2 cellular contexts compared by ENCODE assay signal in the genomic region with DNA sequence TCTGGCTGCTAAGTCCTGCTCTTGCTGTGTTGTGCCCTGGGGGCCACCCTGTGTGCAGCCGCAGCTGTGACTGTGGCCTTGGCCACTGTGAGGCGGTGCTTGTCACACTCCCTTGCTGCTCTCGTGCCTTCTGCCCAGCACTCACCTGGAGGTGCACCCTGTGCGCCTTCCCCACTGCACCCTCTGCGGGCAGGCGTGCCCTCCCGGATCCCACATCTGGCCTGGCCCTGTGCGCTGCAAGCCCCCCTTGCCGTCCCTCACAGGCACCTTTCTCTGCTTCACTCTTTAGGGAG.
TF ChIP-seq lines count a peak whose summit lies in the region.

No MANE protein-coding gene starts in this region.

TF ChIP-seq in GM23338, 12 proteins besides CTCF, POLR2A, EP300 and RAD21 (continues in another document):
- no peak for TF ChIP-seq STAT1 (IDR thresholded peaks at IDR 0.05; ENCODE audit: unreplicated experiment)
- no peak for TF ChIP-seq EZH2 (IDR thresholded peaks at IDR 0.05; ENCODE audit: low read depth, unreplicated experiment)
- TF ChIP-seq EZH2phosphoT487 (IDR thresholded peaks at IDR 0.05; ENCODE audit: unreplicated experiment) = no peak
- TF ChIP-seq, protein P1, sequence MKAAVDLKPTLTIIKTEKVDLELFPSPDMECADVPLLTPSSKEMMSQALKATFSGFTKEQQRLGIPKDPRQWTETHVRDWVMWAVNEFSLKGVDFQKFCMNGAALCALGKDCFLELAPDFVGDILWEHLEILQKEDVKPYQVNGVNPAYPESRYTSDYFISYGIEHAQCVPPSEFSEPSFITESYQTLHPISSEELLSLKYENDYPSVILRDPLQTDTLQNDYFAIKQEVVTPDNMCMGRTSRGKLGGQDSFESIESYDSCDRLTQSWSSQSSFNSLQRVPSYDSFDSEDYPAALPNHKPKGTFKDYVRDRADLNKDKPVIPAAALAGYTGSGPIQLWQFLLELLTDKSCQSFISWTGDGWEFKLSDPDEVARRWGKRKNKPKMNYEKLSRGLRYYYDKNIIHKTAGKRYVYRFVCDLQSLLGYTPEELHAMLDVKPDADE (IDR thresholded peaks at IDR 0.05) = no peak
- no peak for TF ChIP-seq ZNF114 (CRISPR knock-in tag; IDR thresholded peaks at IDR 0.05)
- TF ChIP-seq, protein P2, sequence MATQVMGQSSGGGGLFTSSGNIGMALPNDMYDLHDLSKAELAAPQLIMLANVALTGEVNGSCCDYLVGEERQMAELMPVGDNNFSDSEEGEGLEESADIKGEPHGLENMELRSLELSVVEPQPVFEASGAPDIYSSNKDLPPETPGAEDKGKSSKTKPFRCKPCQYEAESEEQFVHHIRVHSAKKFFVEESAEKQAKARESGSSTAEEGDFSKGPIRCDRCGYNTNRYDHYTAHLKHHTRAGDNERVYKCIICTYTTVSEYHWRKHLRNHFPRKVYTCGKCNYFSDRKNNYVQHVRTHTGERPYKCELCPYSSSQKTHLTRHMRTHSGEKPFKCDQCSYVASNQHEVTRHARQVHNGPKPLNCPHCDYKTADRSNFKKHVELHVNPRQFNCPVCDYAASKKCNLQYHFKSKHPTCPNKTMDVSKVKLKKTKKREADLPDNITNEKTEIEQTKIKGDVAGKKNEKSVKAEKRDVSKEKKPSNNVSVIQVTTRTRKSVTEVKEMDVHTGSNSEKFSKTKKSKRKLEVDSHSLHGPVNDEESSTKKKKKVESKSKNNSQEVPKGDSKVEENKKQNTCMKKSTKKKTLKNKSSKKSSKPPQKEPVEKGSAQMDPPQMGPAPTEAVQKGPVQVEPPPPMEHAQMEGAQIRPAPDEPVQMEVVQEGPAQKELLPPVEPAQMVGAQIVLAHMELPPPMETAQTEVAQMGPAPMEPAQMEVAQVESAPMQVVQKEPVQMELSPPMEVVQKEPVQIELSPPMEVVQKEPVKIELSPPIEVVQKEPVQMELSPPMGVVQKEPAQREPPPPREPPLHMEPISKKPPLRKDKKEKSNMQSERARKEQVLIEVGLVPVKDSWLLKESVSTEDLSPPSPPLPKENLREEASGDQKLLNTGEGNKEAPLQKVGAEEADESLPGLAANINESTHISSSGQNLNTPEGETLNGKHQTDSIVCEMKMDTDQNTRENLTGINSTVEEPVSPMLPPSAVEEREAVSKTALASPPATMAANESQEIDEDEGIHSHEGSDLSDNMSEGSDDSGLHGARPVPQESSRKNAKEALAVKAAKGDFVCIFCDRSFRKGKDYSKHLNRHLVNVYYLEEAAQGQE (IDR thresholded peaks at IDR 0.05; ENCODE audit: unreplicated experiment) = no peak
- TF ChIP-seq, protein P3, sequence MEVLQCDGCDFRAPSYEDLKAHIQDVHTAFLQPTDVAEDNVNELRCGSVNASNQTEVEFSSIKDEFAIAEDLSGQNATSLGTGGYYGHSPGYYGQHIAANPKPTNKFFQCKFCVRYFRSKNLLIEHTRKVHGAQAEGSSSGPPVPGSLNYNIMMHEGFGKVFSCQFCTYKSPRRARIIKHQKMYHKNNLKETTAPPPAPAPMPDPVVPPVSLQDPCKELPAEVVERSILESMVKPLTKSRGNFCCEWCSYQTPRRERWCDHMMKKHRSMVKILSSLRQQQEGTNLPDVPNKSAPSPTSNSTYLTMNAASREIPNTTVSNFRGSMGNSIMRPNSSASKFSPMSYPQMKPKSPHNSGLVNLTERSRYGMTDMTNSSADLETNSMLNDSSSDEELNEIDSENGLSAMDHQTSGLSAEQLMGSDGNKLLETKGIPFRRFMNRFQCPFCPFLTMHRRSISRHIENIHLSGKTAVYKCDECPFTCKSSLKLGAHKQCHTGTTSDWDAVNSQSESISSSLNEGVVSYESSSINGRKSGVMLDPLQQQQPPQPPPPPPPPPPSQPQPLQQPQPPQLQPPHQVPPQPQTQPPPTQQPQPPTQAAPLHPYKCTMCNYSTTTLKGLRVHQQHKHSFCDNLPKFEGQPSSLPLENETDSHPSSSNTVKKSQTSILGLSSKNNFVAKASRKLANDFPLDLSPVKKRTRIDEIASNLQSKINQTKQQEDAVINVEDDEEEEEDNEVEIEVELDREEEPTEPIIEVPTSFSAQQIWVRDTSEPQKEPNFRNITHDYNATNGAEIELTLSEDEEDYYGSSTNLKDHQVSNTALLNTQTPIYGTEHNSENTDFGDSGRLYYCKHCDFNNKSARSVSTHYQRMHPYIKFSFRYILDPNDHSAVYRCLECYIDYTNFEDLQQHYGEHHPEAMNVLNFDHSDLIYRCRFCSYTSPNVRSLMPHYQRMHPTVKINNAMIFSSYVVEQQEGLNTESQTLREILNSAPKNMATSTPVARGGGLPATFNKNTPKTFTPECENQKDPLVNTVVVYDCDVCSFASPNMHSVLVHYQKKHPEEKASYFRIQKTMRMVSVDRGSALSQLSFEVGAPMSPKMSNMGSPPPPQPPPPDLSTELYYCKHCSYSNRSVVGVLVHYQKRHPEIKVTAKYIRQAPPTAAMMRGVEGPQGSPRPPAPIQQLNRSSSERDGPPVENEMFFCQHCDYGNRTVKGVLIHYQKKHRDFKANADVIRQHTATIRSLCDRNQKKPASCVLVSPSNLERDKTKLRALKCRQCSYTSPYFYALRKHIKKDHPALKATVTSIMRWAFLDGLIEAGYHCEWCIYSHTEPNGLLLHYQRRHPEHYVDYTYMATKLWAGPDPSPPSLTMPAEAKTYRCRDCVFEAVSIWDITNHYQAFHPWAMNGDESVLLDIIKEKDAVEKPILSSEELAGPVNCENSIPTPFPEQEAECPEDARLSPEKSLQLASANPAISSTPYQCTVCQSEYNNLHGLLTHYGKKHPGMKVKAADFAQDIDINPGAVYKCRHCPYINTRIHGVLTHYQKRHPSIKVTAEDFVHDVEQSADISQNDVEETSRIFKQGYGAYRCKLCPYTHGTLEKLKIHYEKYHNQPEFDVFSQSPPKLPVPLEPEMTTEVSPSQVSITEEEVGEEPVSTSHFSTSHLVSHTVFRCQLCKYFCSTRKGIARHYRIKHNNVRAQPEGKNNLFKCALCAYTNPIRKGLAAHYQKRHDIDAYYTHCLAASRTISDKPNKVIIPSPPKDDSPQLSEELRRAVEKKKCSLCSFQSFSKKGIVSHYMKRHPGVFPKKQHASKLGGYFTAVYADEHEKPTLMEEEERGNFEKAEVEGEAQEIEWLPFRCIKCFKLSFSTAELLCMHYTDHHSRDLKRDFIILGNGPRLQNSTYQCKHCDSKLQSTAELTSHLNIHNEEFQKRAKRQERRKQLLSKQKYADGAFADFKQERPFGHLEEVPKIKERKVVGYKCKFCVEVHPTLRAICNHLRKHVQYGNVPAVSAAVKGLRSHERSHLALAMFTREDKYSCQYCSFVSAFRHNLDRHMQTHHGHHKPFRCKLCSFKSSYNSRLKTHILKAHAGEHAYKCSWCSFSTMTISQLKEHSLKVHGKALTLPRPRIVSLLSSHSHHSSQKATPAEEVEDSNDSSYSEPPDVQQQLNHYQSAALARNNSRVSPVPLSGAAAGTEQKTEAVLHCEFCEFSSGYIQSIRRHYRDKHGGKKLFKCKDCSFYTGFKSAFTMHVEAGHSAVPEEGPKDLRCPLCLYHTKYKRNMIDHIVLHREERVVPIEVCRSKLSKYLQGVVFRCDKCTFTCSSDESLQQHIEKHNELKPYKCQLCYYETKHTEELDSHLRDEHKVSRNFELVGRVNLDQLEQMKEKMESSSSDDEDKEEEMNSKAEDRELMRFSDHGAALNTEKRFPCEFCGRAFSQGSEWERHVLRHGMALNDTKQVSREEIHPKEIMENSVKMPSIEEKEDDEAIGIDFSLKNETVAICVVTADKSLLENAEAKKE (CRISPR knock-in tag; IDR thresholded peaks at IDR 0.05) = no peak
- no peak for TF ChIP-seq CREB1 (CRISPR knock-in tag; IDR thresholded peaks at IDR 0.05; ENCODE audit: low read depth)
- no peak for TF ChIP-seq NANOG (IDR thresholded peaks at IDR 0.05; ENCODE audit: borderline replicate concordance)
- TF ChIP-seq ZNF331 (CRISPR knock-in tag; IDR thresholded peaks at IDR 0.05; ENCODE audit: low read depth) = no peak
- TF ChIP-seq POLR2AphosphoS5 (IDR thresholded peaks at IDR 0.05; ENCODE audit: low read depth) = no peak

TF ChIP-seq in HepG2, 621 proteins besides CTCF, POLR2A, EP300 and RAD21:
- TF ChIP-seq TBL1XR1 (IDR thresholded peaks at IDR 0.05; ENCODE audit: borderline replicate concordance, low read length, partially characterized antibody) (no peak), ZNF232 (CRISPR knock-in tag; IDR thresholded peaks at IDR 0.05; ENCODE audit: borderline replicate concordance) (no peak), ZNF343 (CRISPR knock-in tag; IDR thresholded peaks at IDR 0.05) (no peak), ZNF329 (CRISPR knock-in tag; IDR thresholded peaks at IDR 0.05; ENCODE audit: low read depth) (no peak), XBP1 (CRISPR knock-in tag; IDR thresholded peaks at IDR 0.05) (no peak), NAIF1 (CRISPR knock-in tag; IDR thresholded peaks at IDR 0.05; ENCODE audit: borderline replicate concordance) (no peak), GABPB1 (CRISPR knock-in tag; IDR thresholded peaks at IDR 0.05) (no peak), FOSL1 (CRISPR knock-in tag; IDR thresholded peaks at IDR 0.05; ENCODE audit: borderline replicate concordance) (no peak), PITX1 (CRISPR knock-in tag; IDR thresholded peaks at IDR 0.05) (no peak), MTA3 (CRISPR knock-in tag; IDR thresholded peaks at IDR 0.05) (no peak), RBAK (CRISPR knock-in tag; IDR thresholded peaks at IDR 0.05) (no peak), ZNF350 (CRISPR knock-in tag; IDR thresholded peaks at IDR 0.05; ENCODE audit: borderline replicate concordance, low read depth) (no peak)
- TF ChIP-seq, protein P4, sequence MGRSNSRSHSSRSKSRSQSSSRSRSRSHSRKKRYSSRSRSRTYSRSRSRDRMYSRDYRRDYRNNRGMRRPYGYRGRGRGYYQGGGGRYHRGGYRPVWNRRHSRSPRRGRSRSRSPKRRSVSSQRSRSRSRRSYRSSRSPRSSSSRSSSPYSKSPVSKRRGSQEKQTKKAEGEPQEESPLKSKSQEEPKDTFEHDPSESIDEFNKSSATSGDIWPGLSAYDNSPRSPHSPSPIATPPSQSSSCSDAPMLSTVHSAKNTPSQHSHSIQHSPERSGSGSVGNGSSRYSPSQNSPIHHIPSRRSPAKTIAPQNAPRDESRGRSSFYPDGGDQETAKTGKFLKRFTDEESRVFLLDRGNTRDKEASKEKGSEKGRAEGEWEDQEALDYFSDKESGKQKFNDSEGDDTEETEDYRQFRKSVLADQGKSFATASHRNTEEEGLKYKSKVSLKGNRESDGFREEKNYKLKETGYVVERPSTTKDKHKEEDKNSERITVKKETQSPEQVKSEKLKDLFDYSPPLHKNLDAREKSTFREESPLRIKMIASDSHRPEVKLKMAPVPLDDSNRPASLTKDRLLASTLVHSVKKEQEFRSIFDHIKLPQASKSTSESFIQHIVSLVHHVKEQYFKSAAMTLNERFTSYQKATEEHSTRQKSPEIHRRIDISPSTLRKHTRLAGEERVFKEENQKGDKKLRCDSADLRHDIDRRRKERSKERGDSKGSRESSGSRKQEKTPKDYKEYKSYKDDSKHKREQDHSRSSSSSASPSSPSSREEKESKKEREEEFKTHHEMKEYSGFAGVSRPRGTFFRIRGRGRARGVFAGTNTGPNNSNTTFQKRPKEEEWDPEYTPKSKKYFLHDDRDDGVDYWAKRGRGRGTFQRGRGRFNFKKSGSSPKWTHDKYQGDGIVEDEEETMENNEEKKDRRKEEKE (IDR thresholded peaks at IDR 0.05) = no peak
